In the genomic region with DNA sequence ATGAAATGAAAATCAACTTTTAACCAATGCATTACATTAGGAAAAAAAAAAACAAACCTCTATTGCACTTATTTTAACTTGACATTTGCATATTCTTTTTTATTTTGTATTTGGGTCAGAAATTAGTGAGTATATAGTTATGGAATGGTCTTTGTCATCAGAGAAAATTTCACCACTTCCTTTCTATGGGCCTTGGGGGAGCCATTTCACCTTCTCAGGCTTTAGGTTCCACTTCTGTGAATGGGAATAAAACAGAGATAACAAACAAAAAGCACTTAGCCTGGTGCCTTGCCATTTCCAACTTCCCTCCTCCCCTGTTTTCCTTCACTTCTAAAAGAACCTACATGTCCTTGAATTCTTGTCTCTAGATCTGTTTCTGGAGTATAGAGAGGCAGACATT, we compare ENCODE assay signal across 1 cellular context.
TF ChIP-seq lines count a peak whose summit lies in the region.

No MANE protein-coding gene starts in this region.

TF ChIP-seq in IMR-90, 13 proteins besides CTCF, POLR2A, EP300 and RAD21 (continued from another document):
- TF ChIP-seq CEBPB (IDR thresholded peaks at IDR 0.05; ENCODE audit: low read depth, low read length) (no peak), BHLHE40 (IDR thresholded peaks at IDR 0.05; ENCODE audit: low read depth, low read length) (no peak), RCOR1 (IDR thresholded peaks at IDR 0.05; ENCODE audit: insufficient replicate concordance, low read length) (no peak), SMC3 (IDR thresholded peaks at IDR 0.05; ENCODE audit: low read depth, low read length) (no peak), FOS (IDR thresholded peaks at IDR 0.05; ENCODE audit: low read depth, low read length) (no peak), MAZ (IDR thresholded peaks at IDR 0.05; ENCODE audit: borderline replicate concordance, low read depth, low read length) (no peak), NFE2L2 (IDR thresholded peaks at IDR 0.05; ENCODE audit: low read depth, low read length) (no peak)
TF ChIP-seq in IMR-90: peak in this region for 0.
